In the genomic region with DNA sequence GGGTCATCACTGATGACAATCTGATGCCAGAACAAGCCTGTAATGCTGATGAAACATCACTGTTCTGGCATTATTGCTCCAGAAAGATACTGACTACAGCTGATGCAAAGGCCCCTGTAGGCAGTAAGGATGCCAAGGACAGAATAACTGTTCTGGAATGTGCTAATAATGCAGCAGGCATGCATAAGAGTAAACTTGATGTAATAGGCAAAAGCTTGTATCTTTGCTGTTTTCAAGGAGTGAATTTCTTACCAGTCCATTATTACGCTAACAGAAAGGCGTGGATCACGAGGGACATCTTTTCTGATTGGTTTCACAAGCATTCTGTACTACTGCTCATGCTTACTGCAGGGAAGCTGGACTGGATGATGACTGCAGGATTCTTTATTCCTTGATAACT, we compare ENCODE assay signal across 16 cellular contexts. TPM values are rescaled to one million over a fixed set of nuclear protein-coding genes. Genes with fewer than 3 reads are reported as not detected.
DNase-seq lines count a peak whose midpoint lies in the region; ATAC-seq and TF ChIP-seq lines count a peak whose summit lies in the region.
"Had no signal": no experiment of that assay in that cellular context is flagged by ENCODE, and none has a peak within 500 bp of the region (broad histone marks: within the 10 kb centered on the region; RNA-seq: fewer than 3 reads in every experiment).

No MANE protein-coding gene starts in this region.

- no peak overlapping the region for H3K27ac ChIP-seq in CD8-positive, alpha-beta T cell (ENCODE audit: low read depth, low read length)
- H3K27ac ChIP-seq: ascending aorta; BLaER1 treated with 17β-estradiol and CSF1 and Interleukin-3, amounts not matched to agents 10 nM and 100 nM; SK-N-MC had no signal

- H3K4me1 Mint-ChIP-seq in memory B cell = peaks cover 24% of the 10 kb centered on the region
- H3K4me1 Mint-ChIP-seq in CD8-positive, alpha-beta T cell (ENCODE audit: low read depth) = peaks cover 67% of the 10 kb centered on the region

- no peaks in the 10 kb centered on the region for H3K4me1 ChIP-seq in CD8-positive, alpha-beta T cell (ENCODE audit: insufficient read depth, low read length)

- no peak for TF ChIP-seq CTCF in AG04449 (IDR thresholded peaks at IDR 0.05; ENCODE audit: insufficient read depth, low read length, missing control alignments)
- TF ChIP-seq CTCF in CD8-positive, alpha-beta T cell (IDR thresholded peaks at IDR 0.05) = no peak

- intact Hi-C loops in CD8-positive, alpha-beta T cell (cut with DNase I, micrococcal nuclease) = loop anchor here in 1 of 2 experiments (2.0 kb wide), 1 partner anchor 14 kb away; no protein-coding TSS in a partner anchor

- H3K36me3 ChIP-seq in CD8-positive, alpha-beta T cell (ENCODE audit: insufficient read depth, low read length) = no peaks in the 10 kb centered on the region
- H3K36me3 ChIP-seq: ascending aorta had no signal

- no peaks in the 10 kb centered on the region for H3K9me3 ChIP-seq in CD8-positive, alpha-beta T cell (ENCODE audit: low read length)
- H3K9me3 ChIP-seq: ascending aorta had no signal

- H3K4me3 Mint-ChIP-seq in memory B cell = no peak overlapping the region
- no peak overlapping the region for H3K4me3 Mint-ChIP-seq in CD8-positive, alpha-beta T cell
- H3K4me3 Mint-ChIP-seq: activated CD4-positive, alpha-beta memory T cell treated with anti-CD3 and anti-CD28 coated beads, Interleukin-2, amount 10 ng/mL, durations not matched to agents 7 days and 5 days; mesothelial cell of epicardium; stimulated activated effector memory CD8-positive, alpha-beta T cell treated with anti-CD3 and anti-CD28 coated beads, Interleukin-12 subunit alpha, Interleukin-12 subunit beta, amount 100 ng/mL, for 72 hours had no signal

- H3K36me3 Mint-ChIP-seq in memory B cell = peaks cover 8% of the 10 kb centered on the region
- peaks cover 31% of the 10 kb centered on the region for H3K36me3 Mint-ChIP-seq in CD8-positive, alpha-beta T cell

- DNase-seq in AG04449 (ENCODE audit: low read depth, low spot score) = peak; percentile 95
- peak; percentile 75 for DNase-seq in M059J (ENCODE audit: low read depth)
- DNase-seq in dedifferentiated amniotic fluid mesenchymal stem cell (ENCODE audit: extremely low spot score) = peak; percentile 97
- no peak for DNase-seq in memory B cell (ENCODE audit: low spot score in 2 of 2)
- DNase-seq in midbrain (lab: John Stamatoyannopoulos, UW) = no peak
- DNase-seq in activated naive CD4-positive, alpha-beta T cell treated with Interleukin-2 at 50 U/mL for 16 hours = no peak
- no peak for DNase-seq in CD8-positive, alpha-beta T cell
- no peak for DNase-seq in anterior cingulate cortex (lab: John Stamatoyannopoulos, UW)
- DNase-seq: activated CD4-positive, alpha-beta memory T cell treated with anti-CD3 and anti-CD28 coated beads, Interleukin-2, amount 10 ng/mL, durations not matched to agents 7 days and 5 days; glutamatergic neuron; NCI-H2171 had no signal

- H3K4me3 ChIP-seq in AG04449 (ENCODE audit: low read depth, low read length) = no peak overlapping the region; the same call in 1 of the 2 replicates
- no peak overlapping the region for H3K4me3 ChIP-seq in CD8-positive, alpha-beta T cell (ENCODE audit: low read depth, low read length)
- H3K4me3 ChIP-seq: ascending aorta; BLaER1 treated with 17β-estradiol and CSF1 and Interleukin-3, amounts not matched to agents 10 nM and 100 nM; SK-N-MC had no signal

- no peaks in the 10 kb centered on the region for H3K27me3 ChIP-seq in CD8-positive, alpha-beta T cell (ENCODE audit: insufficient read depth, low read length)
- H3K27me3 ChIP-seq: ascending aorta; BLaER1 treated with 17β-estradiol and CSF1 and Interleukin-3, amounts not matched to agents 10 nM and 100 nM had no signal

- POLR2A ChIA-PET in AG04449 (lab: Yijun Ruan, JAX) = interaction anchor here (1.1 kb wide), 2 partner anchors 14 to 18 kb away, joined by 3 to 4 read pairs; no protein-coding TSS in a partner anchor
- POLR2A ChIA-PET in CD8-positive, alpha-beta T cell (lab: Charles Lee) = no interaction called here

- H3K27ac Mint-ChIP-seq in memory B cell = peak overlapping the region; percentile 53
- no peak overlapping the region for H3K27ac Mint-ChIP-seq in CD8-positive, alpha-beta T cell
- H3K27ac Mint-ChIP-seq: activated CD4-positive, alpha-beta memory T cell treated with anti-CD3 and anti-CD28 coated beads, Interleukin-2, amount 10 ng/mL, durations not matched to agents 7 days and 5 days; mesothelial cell of epicardium; stimulated activated effector memory CD8-positive, alpha-beta T cell treated with anti-CD3 and anti-CD28 coated beads, Interleukin-12 subunit alpha, Interleukin-12 subunit beta, amount 100 ng/mL, for 72 hours had no signal

- CTCF ChIA-PET in AG04449 (lab: Yijun Ruan, JAX) = interaction anchor here (0.9 to 1.8 kb wide), 4 partner anchors 9 to 384 kb away, joined by 3 to 5 read pairs (median 4); no protein-coding TSS in a partner anchor
- CTCF ChIA-PET in CD8-positive, alpha-beta T cell (lab: Charles Lee) = no interaction called here

- no peaks in the 10 kb centered on the region for H3K9me3 Mint-ChIP-seq in memory B cell
- no peaks in the 10 kb centered on the region for H3K9me3 Mint-ChIP-seq in CD8-positive, alpha-beta T cell
- H3K9me3 Mint-ChIP-seq: activated CD4-positive, alpha-beta memory T cell treated with anti-CD3 and anti-CD28 coated beads, Interleukin-2, amount 10 ng/mL, durations not matched to agents 7 days and 5 days; mesothelial cell of epicardium; stimulated activated effector memory CD8-positive, alpha-beta T cell treated with anti-CD3 and anti-CD28 coated beads, Interleukin-12 subunit alpha, Interleukin-12 subunit beta, amount 100 ng/mL, for 72 hours had no signal

- no peak for ATAC-seq in memory B cell (ENCODE audit: low read depth)
- ATAC-seq in CD8-positive, alpha-beta T cell = no peak
- ATAC-seq: stimulated activated effector memory CD8-positive, alpha-beta T cell treated with anti-CD3 and anti-CD28 coated beads, Interleukin-12 subunit alpha, Interleukin-12 subunit beta, amount 100 ng/mL, for 72 hours had no signal

- no peaks in the 10 kb centered on the region for H3K27me3 Mint-ChIP-seq in memory B cell
- no peaks in the 10 kb centered on the region for H3K27me3 Mint-ChIP-seq in CD8-positive, alpha-beta T cell (ENCODE audit: low read depth)
- H3K27me3 Mint-ChIP-seq: activated CD4-positive, alpha-beta memory T cell treated with anti-CD3 and anti-CD28 coated beads, Interleukin-2, amount 10 ng/mL, durations not matched to agents 7 days and 5 days had no signal

RNA-seq across cellular contexts. Expression of a gene that starts 18.7 kb away (rescaled TPM):
- 7.2 and 15.8 TPM in 2 replicates for total RNA-seq in M059J (2014; rRNA removed; shearing (Covaris generic))
- total RNA-seq in CD8-positive, alpha-beta T cell = 10 to 100 TPM; 57.9 to 62.0 TPM

Comparison
In these comparisons a context has a peak if more than half of its experiments do, and no peak if none do; other contexts are left out.
1. DNase-seq: peak in AG04449 (single experiment), M059J (single experiment) and dedifferentiated amniotic fluid mesenchymal stem cell (single experiment); none in memory B cell (0 of 2), midbrain (single experiment), activated naive CD4-positive, alpha-beta T cell treated with Interleukin-2 at 50 U/mL for 16 hours (single experiment), CD8-positive, alpha-beta T cell (0 of 7) and anterior cingulate cortex (0 of 58).